In genomic region chr10:69375307-69376151, GRCh38 we compare ENCODE assay signal across 8 cellular contexts. TPM values are rescaled to one million over a fixed set of nuclear protein-coding genes. Genes with fewer than 3 reads are reported as not detected.
DNase-seq lines count a peak whose midpoint lies in the region; ATAC-seq and TF ChIP-seq lines count a peak whose summit lies in the region.

No MANE protein-coding gene starts in this region.

- H3K4me3 Mint-ChIP-seq in activated T-cell treated with anti-CD3 and anti-CD28 coated beads, Interleukin-2, amount 50 U/mL, for 24 hours, result no peak overlapping the region

- H3K4me1 Mint-ChIP-seq in activated T-cell treated with anti-CD3 and anti-CD28 coated beads, Interleukin-2, amount 50 U/mL, for 24 hours (ENCODE audit: low read depth), result peaks cover 18% of the 10 kb centered on the region

- H3K4me3 ChIP-seq in lower lobe of right lung (no peak overlapping the region), upper lobe of right lung (no peak overlapping the region)

- H3K9me3 Mint-ChIP-seq in activated T-cell treated with anti-CD3 and anti-CD28 coated beads, Interleukin-2, amount 50 U/mL, for 24 hours, result no peaks in the 10 kb centered on the region

- H3K9me3 ChIP-seq in lower lobe of right lung (no peaks in the 10 kb centered on the region), upper lobe of right lung (no peaks in the 10 kb centered on the region)

- H3K27ac Mint-ChIP-seq in activated T-cell treated with anti-CD3 and anti-CD28 coated beads, Interleukin-2, amount 50 U/mL, for 24 hours, result peak overlapping the region; percentile 82

- intact Hi-C loops in lower lobe of right lung (cut with DNase I), result no loop called here
- intact Hi-C loops in upper lobe of right lung (cut with DNase I), result loop anchor here (10.0 kb wide), 1 partner anchor 51 kb away; no protein-coding TSS in a partner anchor

- peaks cover 40% of the 10 kb centered on the region for H3K4me1 ChIP-seq in lower lobe of right lung
- peaks cover 34% of the 10 kb centered on the region for H3K4me1 ChIP-seq in upper lobe of right lung

- no peak for DNase-seq in activated T-cell treated with anti-CD3 and anti-CD28 coated beads, Interleukin-2, amount 50 U/mL, for 24 hours
- no peak for DNase-seq in activated T-cell treated with anti-CD3 and anti-CD28 coated beads, Interleukin-2, amount 50 U/mL, for 1 hour
- DNase-seq in ecto neural progenitor cell (ENCODE audit: low spot score) (peak; percentile 83), lower lobe of right lung (no peak), upper lobe of right lung (no peak), T-helper 1 cell (no peak)
- DNase-seq in stimulated activated CD4-positive, alpha-beta T cell treated with anti-CD3 and anti-CD28 coated beads, Interleukin-4, amount 100 ng/mL, for 4 hours, result no peak

- H3K27me3 Mint-ChIP-seq in activated T-cell treated with anti-CD3 and anti-CD28 coated beads, Interleukin-2, amount 50 U/mL, for 24 hours, result no peaks in the 10 kb centered on the region

- TF ChIP-seq CTCF in lower lobe of right lung (IDR thresholded peaks at IDR 0.05) (no peak), upper lobe of right lung (IDR thresholded peaks at IDR 0.05) (no peak)

- H3K36me3 ChIP-seq in lower lobe of right lung (peaks cover 84% of the 10 kb centered on the region), upper lobe of right lung (peaks cover 77% of the 10 kb centered on the region)

- H3K27ac ChIP-seq in lower lobe of right lung, result no peak overlapping the region
- H3K27ac ChIP-seq in upper lobe of right lung, result peak overlapping the region; percentile 30

- peaks cover 97% of the 10 kb centered on the region for H3K36me3 Mint-ChIP-seq in activated T-cell treated with anti-CD3 and anti-CD28 coated beads, Interleukin-2, amount 50 U/mL, for 24 hours (ENCODE audit: low read depth)

- no peaks in the 10 kb centered on the region for H3K27me3 ChIP-seq in lower lobe of right lung (ENCODE audit: low read depth)
- H3K27me3 ChIP-seq in upper lobe of right lung, result no peaks in the 10 kb centered on the region

- ATAC-seq in lower lobe of right lung (peak; percentile 60 to 76), upper lobe of right lung (peak; percentile 69), GM18511 (IDR thresholded peaks at IDR 0.05; ENCODE audit: unreplicated experiment) (no peak)

RNA-seq across cellular contexts. Expression of gene TACR2, which starts 41.2 kb away (rescaled TPM):
- total RNA-seq in lower lobe of right lung (1.2 TPM), upper lobe of right lung (0.90 TPM)
